In genomic region chr12:129097451-129097850, GRCh38 we compare ENCODE assay signal across 11 cellular contexts.
"Had no signal": no experiment of that assay in that cellular context is flagged by ENCODE, and none has a peak within 500 bp of the region (broad histone marks: within the 10 kb centered on the region; RNA-seq: fewer than 3 reads in every experiment).

No MANE protein-coding gene starts in this region.

- H3K27ac ChIP-seq: GM23248 had no signal

- ATAC-seq: GM23338, HCT116 had no signal

- H3K4me2 ChIP-seq: GM23338 had no signal

- H3K9ac ChIP-seq: GM23248 had no signal

- H3K4me3 ChIP-seq: GM23248, GM23338, HAP-1 had no signal

- FAIRE-seq: H1, H54 had no signal

- H3K36me3 ChIP-seq: HAP-1 had no signal

- H3K4me1 ChIP-seq: HAP-1 had no signal

- H2AFZ ChIP-seq: GM23248, GM23338 had no signal

- H3K9me3 ChIP-seq: HAP-1 had no signal

- DNase-seq: GM23248, GOT3, H7, H9, HCEC 1CT, HFFc6 had no signal
